ENCODE assay signal across 1 cellular context in genomic region chr20:50885781-50886180, GRCh38.
TF ChIP-seq lines count a peak whose summit lies in the region.

No MANE protein-coding gene starts in this region.

TF ChIP-seq in SK-N-SH treated with all-trans-retinoic acid at 6 μM for 48 hours, 23 proteins besides CTCF, POLR2A, EP300 and RAD21 (continued from another document):
- TF ChIP-seq CSRNP3 (CRISPR knock-in tag; IDR thresholded peaks at IDR 0.05) (no peak), ZNF565 (CRISPR knock-in tag; conservative IDR thresholded peaks at IDR 0.05; ENCODE audit: low read depth) (no peak), ZNF70 (CRISPR knock-in tag; IDR thresholded peaks at IDR 0.05) (no peak), GLIS3 (CRISPR knock-in tag; IDR thresholded peaks at IDR 0.05) (no peak), ISL1 (CRISPR knock-in tag; IDR thresholded peaks at IDR 0.05) (no peak), POU6F1 (CRISPR knock-in tag; IDR thresholded peaks at IDR 0.05; ENCODE audit: borderline replicate concordance, low read depth) (no peak), ZFP30 (CRISPR knock-in tag; IDR thresholded peaks at IDR 0.05) (no peak), TCF4 (CRISPR knock-in tag; IDR thresholded peaks at IDR 0.05; ENCODE audit: borderline replicate concordance) (no peak), ZNF8 (CRISPR knock-in tag; IDR thresholded peaks at IDR 0.05) (no peak), TSHZ2 (CRISPR knock-in tag; IDR thresholded peaks at IDR 0.05) (no peak), RARB (CRISPR knock-in tag; IDR thresholded peaks at IDR 0.05) (no peak), CREB5 (CRISPR knock-in tag; IDR thresholded peaks at IDR 0.05; ENCODE audit: low read depth) (no peak), CSDC2 (CRISPR knock-in tag; IDR thresholded peaks at IDR 0.05) (no peak), ARNTL (CRISPR knock-in tag; IDR thresholded peaks at IDR 0.05; ENCODE audit: borderline replicate concordance, low read depth) (no peak)
TF ChIP-seq in SK-N-SH treated with all-trans-retinoic acid at 6 μM for 48 hours: peak in this region for 0.
